Comparison of ENCODE assay signal across 18 cellular contexts in the genomic region with DNA sequence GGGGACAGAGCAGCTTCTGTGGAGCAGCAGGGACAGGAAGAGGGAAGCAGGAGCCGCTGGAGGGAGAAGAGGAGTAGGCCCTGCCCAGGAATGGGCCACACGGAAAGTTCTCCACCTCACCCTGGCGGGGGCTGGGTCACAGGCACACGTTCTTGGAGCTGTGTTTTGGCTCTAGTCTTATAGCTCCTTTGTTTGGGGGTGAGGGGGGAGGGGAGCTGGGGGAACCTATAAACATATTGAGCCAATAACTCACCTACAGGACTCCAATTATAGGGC.
DNase-seq lines count a peak whose midpoint lies in the region; ATAC-seq and TF ChIP-seq lines count a peak whose summit lies in the region.
"Had no signal": no experiment of that assay in that cellular context is flagged by ENCODE, and none has a peak within 500 bp of the region (broad histone marks: within the 10 kb centered on the region; RNA-seq: fewer than 3 reads in every experiment).

No MANE protein-coding gene starts in this region.

- DNase-seq in Panc1 (ENCODE audit: low read depth, low spot score): no peak
- DNase-seq in fibroblast of lung (ENCODE audit: low read depth in 2 of 2): no peak
- DNase-seq in gastrocnemius medialis: no peak
- no peak for DNase-seq in left lung
- DNase-seq in NCI-H526 (lab: John Stamatoyannopoulos, UW): no peak
- no peak for DNase-seq in AML-193 (lab: John Stamatoyannopoulos, UW)
- no peak for DNase-seq in SHP77 (lab: John Stamatoyannopoulos, UW)
- DNase-seq: activated CD8-positive, alpha-beta memory T cell treated with anti-CD3 and anti-CD28 coated beads for 24 hours; heart right ventricle; KG1; NCI-H1048; NCI-H2029; NCI-H446 treated with DMSO at 0.1 percent for 48 hours; SIG-M5; stimulated activated naive CD4-positive, alpha-beta T cell had no signal

- no peaks in the 10 kb centered on the region; a peak in 1 of 22 replicates for H4K20me1 ChIP-seq in BLaER1 treated with 17β-estradiol and CSF1 and Interleukin-3, amounts not matched to agents 10 nM and 100 nM
- no peaks in the 10 kb centered on the region for H4K20me1 ChIP-seq in fibroblast of lung (ENCODE audit: control insufficient read depth, extremely low read depth, insufficient read depth, low read length)

- POLR2A ChIA-PET in Panc1 (lab: Charles Lee): interaction anchor here (0.6 kb wide), 2 partner anchors 175 to 509 kb away, joined by 3 read pairs; no protein-coding TSS in a partner anchor

- H3K4me3 ChIP-seq in BLaER1 treated with 17β-estradiol and CSF1 and Interleukin-3, amounts not matched to agents 10 nM and 100 nM: no peak overlapping the region
- H3K4me3 ChIP-seq in Panc1 (ENCODE audit: low read depth in 2 of 2, low read length in 2 of 2) (no peak overlapping the region), fibroblast of lung (replicated peaks in 1 of 4; ENCODE audit: control extremely low read depth in 1 of 4, insufficient read depth in 1 of 4, low read depth in 3 of 4, low read length in 4 of 4) (no peak overlapping the region), gastrocnemius medialis (no peak overlapping the region), left lung (no peak overlapping the region)
- H3K4me3 ChIP-seq: heart right ventricle, neural progenitor cell, upper lobe of left lung had no signal

- H3K9me3 ChIP-seq in BLaER1 treated with 17β-estradiol and CSF1 and Interleukin-3, amounts not matched to agents 10 nM and 100 nM (replicated peaks in 1 of 11): no peaks in the 10 kb centered on the region
- H3K9me3 ChIP-seq in Panc1 (ENCODE audit: control insufficient read depth, insufficient read depth, low read depth, low read length) (no peaks in the 10 kb centered on the region), fibroblast of lung (ENCODE audit: control insufficient read depth, insufficient read depth, low read depth, low read length) (no peaks in the 10 kb centered on the region), gastrocnemius medialis (no peaks in the 10 kb centered on the region), left lung (no peaks in the 10 kb centered on the region)
- H3K9me3 ChIP-seq: heart right ventricle, upper lobe of left lung had no signal

- BruUV-seq in Panc1 (replicated peaks; lab: Mats Ljungman, UMichigan): no TSS peak

- no peaks in the 10 kb centered on the region for H3K79me2 ChIP-seq in fibroblast of lung (ENCODE audit: control insufficient read depth, insufficient read depth, low read length)

- no peaks in the 10 kb centered on the region for H3K27me3 ChIP-seq in BLaER1 treated with 17β-estradiol and CSF1 and Interleukin-3, amounts not matched to agents 10 nM and 100 nM
- no peaks in the 10 kb centered on the region for H3K27me3 ChIP-seq in Panc1 (ENCODE audit: control insufficient read depth, insufficient read depth, low read length)
- H3K27me3 ChIP-seq in fibroblast of lung (ENCODE audit: control insufficient read depth, insufficient read depth, low read length): no peaks in the 10 kb centered on the region
- no peaks in the 10 kb centered on the region for H3K27me3 ChIP-seq in gastrocnemius medialis
- H3K27me3 ChIP-seq in left lung: no peaks in the 10 kb centered on the region
- H3K27me3 ChIP-seq: heart right ventricle, upper lobe of left lung had no signal

- TF ChIP-seq CTCF in Panc1 (IDR thresholded peaks at IDR 0.05) (no peak), fibroblast of lung (conservative IDR thresholded peaks at IDR 0.05 in 1 of 2, IDR thresholded peaks at IDR 0.05 in 1 of 2; ENCODE audit: low read depth in 1 of 2, low read length in 2 of 2) (no peak), gastrocnemius medialis (IDR thresholded peaks at IDR 0.05 in 4 of 5, conservative IDR thresholded peaks at IDR 0.05 in 1 of 5) (no peak), left lung (IDR thresholded peaks at IDR 0.05) (no peak)

- H3K4me2 ChIP-seq in BLaER1 treated with 17β-estradiol and CSF1 and Interleukin-3, amounts not matched to agents 10 nM and 100 nM: peak overlapping the region; percentile 8 to 74 (median 38); a peak in 16 of 22 replicates
- peak overlapping the region; percentile 23 for H3K4me2 ChIP-seq in fibroblast of lung (ENCODE audit: extremely low read depth, insufficient read depth, low read length)
- H3K4me2 ChIP-seq: neural progenitor cell had no signal

- TF ChIP-seq POLR2A in gastrocnemius medialis (IDR thresholded peaks at IDR 0.05): no peak

- in situ Hi-C loops in Panc1 (cut with HindIII; ENCODE audit: low pct_unique_long_range_greater_than_20kb, low sequenced_read_pairs): no loop called here
- in situ Hi-C loops in gastrocnemius medialis (cut with MboI; ENCODE audit: low sequenced_read_pairs in 4 of 4): no loop called here

- H3K36me3 ChIP-seq in BLaER1 treated with 17β-estradiol and CSF1 and Interleukin-3, amounts not matched to agents 10 nM and 100 nM: no peaks in the 10 kb centered on the region
- H3K36me3 ChIP-seq in Panc1 (ENCODE audit: control insufficient read depth, insufficient read depth, low read length) (no peaks in the 10 kb centered on the region), fibroblast of lung (ENCODE audit: control insufficient read depth, insufficient read depth, low read length) (no peaks in the 10 kb centered on the region), gastrocnemius medialis (no peaks in the 10 kb centered on the region), left lung (no peaks in the 10 kb centered on the region)
- H3K36me3 ChIP-seq: heart right ventricle, neural progenitor cell, upper lobe of left lung had no signal

- peak overlapping the region in 2 of 11 experiments; percentile 42 to 46; a peak in 2 of 22 replicates for H3K9ac ChIP-seq in BLaER1 treated with 17β-estradiol and CSF1 and Interleukin-3, amounts not matched to agents 10 nM and 100 nM
- H3K9ac ChIP-seq in fibroblast of lung (ENCODE audit: insufficient read depth, low read length): no peak overlapping the region
- H3K9ac ChIP-seq: neural progenitor cell had no signal

- peaks cover 35 to 66% (median 52%) of the 10 kb centered on the region in 10 experiments for H3K4me1 ChIP-seq in BLaER1 treated with 17β-estradiol and CSF1 and Interleukin-3, amounts not matched to agents 10 nM and 100 nM
- peaks cover 11% of the 10 kb centered on the region for H3K4me1 ChIP-seq in Panc1 (ENCODE audit: control insufficient read depth, insufficient read depth, low read length)
- H3K4me1 ChIP-seq in fibroblast of lung (ENCODE audit: control insufficient read depth, extremely low read depth, insufficient read depth, low read length): peaks cover 10% of the 10 kb centered on the region
- peaks cover 8 to 13% of the 10 kb centered on the region in 2 donors for H3K4me1 ChIP-seq in gastrocnemius medialis
- peaks cover 8 to 23% of the 10 kb centered on the region in 2 donors for H3K4me1 ChIP-seq in left lung

- intact Hi-C loops in Panc1 (cut with micrococcal nuclease; ENCODE audit: unreplicated experiment) (no loop called here), gastrocnemius medialis (cut with DNase I; ENCODE audit: low total_unique reads) (loop anchor here (2.0 kb wide), 1 partner anchor 107 kb away; the partner anchor contains the start of gene RYBP), left lung (cut with DNase I) (no loop called here)

- H2AFZ ChIP-seq in fibroblast of lung (ENCODE audit: low read length): no peak overlapping the region
- H2AFZ ChIP-seq: neural progenitor cell had no signal

- ATAC-seq in Panc1 (no peak), gastrocnemius medialis (no peak), left lung (no peak)

- peak overlapping the region in 8 of 11 experiments; percentile 25 to 79 (median 29); a peak in 9 of 22 replicates for H3K27ac ChIP-seq in BLaER1 treated with 17β-estradiol and CSF1 and Interleukin-3, amounts not matched to agents 10 nM and 100 nM
- H3K27ac ChIP-seq in Panc1 (ENCODE audit: low read length) (peak overlapping the region; percentile 44; the same call in 1 of the 2 replicates), fibroblast of lung (ENCODE audit: insufficient read depth, low read length) (peak overlapping the region; percentile 72), gastrocnemius medialis (peak overlapping the region in 3 of 4 donors; percentile 30 to 67 (median 50)), left lung (peak overlapping the region in 1 of 2 donors; percentile 37)
- H3K27ac ChIP-seq: neural progenitor cell had no signal

- CTCF ChIA-PET in Panc1 (lab: Charles Lee): no interaction called here
